ENCODE assay signal across 8 cellular contexts in the genomic region with DNA sequence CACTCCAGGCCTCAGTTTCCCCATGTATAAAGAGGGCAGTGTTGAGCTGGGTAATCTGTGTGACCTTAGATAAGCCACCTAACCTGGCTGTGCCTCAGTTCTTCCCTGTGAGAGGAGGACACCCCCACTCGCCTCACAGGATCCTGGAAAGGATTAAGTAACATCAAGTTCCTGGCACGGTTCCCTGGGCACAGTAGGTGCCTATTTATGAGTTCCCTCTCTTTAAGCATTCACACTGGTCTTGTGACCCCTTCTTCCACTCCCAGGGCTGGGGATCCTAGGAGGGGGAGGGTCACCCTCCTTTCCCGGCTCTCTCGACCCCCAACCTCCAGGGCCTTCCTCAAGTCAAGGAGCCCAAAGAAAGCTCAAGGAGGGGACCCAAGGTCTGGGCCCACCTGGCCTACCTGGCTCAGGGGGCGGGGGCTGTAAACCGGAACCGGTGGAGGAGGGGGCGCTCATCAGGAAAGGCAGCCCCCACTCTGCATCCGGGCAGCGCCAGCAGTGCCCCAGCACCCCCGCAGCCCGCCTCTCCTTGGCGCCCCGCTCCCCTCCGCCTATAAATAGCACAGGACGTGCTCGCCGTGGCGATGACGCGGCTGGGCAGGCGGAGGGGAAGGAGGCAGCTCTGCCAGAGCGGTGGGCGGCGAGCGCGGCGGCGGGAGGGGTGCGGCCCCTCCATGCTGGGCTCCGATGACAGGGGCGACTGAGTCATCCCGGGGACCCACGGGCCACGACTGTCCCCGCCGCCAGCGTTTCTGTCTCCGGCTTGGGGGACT. TPM values are rescaled to one million over a fixed set of nuclear protein-coding genes. Genes with fewer than 3 reads are reported as not detected.
A peak's percentile ranks its signal among the peaks of the same experiment; 100 is the strongest.
DNase-seq lines count a peak whose midpoint lies in the region; ATAC-seq lines count a peak whose summit lies in the region.

No MANE protein-coding gene starts in this region.

- peak overlapping the region; percentile 71 for H3K4me3 ChIP-seq in SK-N-MC
- H3K4me3 ChIP-seq in right cardiac atrium (ENCODE audit: low read length), result peak overlapping the region; percentile 6
- no peak overlapping the region for H3K4me3 ChIP-seq in aorta (ENCODE audit: low read length in 2 of 2)

- no peaks in the 10 kb centered on the region for H3K9me3 Mint-ChIP-seq in activated naive CD8-positive, alpha-beta T cell treated with anti-CD3 and anti-CD28 coated beads, Interleukin-2, amount 50 U/mL, for 24 hours

- H3K9ac ChIP-seq in ES-I3 (ENCODE audit: low read depth, low read length), result peak overlapping the region; percentile 37
- H3K9ac ChIP-seq in SK-N-MC (ENCODE audit: insufficient read length), result peak overlapping the region; percentile 33

- peaks cover 4% of the 10 kb centered on the region for H3K27me3 Mint-ChIP-seq in activated naive CD8-positive, alpha-beta T cell treated with anti-CD3 and anti-CD28 coated beads, Interleukin-2, amount 50 U/mL, for 24 hours

- H3K4me1 ChIP-seq in ES-I3 (ENCODE audit: insufficient read depth, low read length) (peaks cover 23% of the 10 kb centered on the region), right cardiac atrium (ENCODE audit: control insufficient read depth, insufficient read depth, low read length) (peaks cover 4% of the 10 kb centered on the region), aorta (ENCODE audit: control insufficient read depth in 1 of 2, insufficient read depth in 2 of 2, low read length in 2 of 2) (no peaks in the 10 kb centered on the region)

- H3K4me3 Mint-ChIP-seq in activated naive CD8-positive, alpha-beta T cell treated with anti-CD3 and anti-CD28 coated beads, Interleukin-2, amount 50 U/mL, for 24 hours, result peak overlapping the region; percentile 50

- H3K27ac ChIP-seq in SK-N-MC (peak overlapping the region; percentile 62), right cardiac atrium (ENCODE audit: low read length) (peak overlapping the region; percentile 32), aorta (ENCODE audit: low read depth in 1 of 2, low read length in 2 of 2) (peak overlapping the region in 1 of 2 donors; percentile 34)

- peak; percentile 81 for ATAC-seq in activated naive CD8-positive, alpha-beta T cell treated with anti-CD3 and anti-CD28 coated beads, Interleukin-2, amount 50 U/mL, for 24 hours
- ATAC-seq in right cardiac atrium (peak; percentile 58 to 78), aorta (ENCODE audit: low FRiP score) (peak; percentile 90), HG02759 (IDR thresholded peaks at IDR 0.05; ENCODE audit: unreplicated experiment) (no peak)

- H3K4me1 Mint-ChIP-seq in activated naive CD8-positive, alpha-beta T cell treated with anti-CD3 and anti-CD28 coated beads, Interleukin-2, amount 50 U/mL, for 24 hours, result peaks cover 41% of the 10 kb centered on the region

- intact Hi-C loops in right cardiac atrium (cut with DNase I) (loop anchor here in 2 of 4 donors (5.0 to 10.0 kb wide), 2 partner anchors 33 to 45 kb away; no protein-coding TSS in a partner anchor), aorta (cut with DNase I) (no loop called here)

- H3K27me3 ChIP-seq in right cardiac atrium (ENCODE audit: control insufficient read depth, insufficient read depth) (no peaks in the 10 kb centered on the region), aorta (ENCODE audit: control insufficient read depth in 1 of 2, insufficient read depth in 2 of 2, low read length in 1 of 2) (no peaks in the 10 kb centered on the region)

- no peaks in the 10 kb centered on the region for H3K36me3 ChIP-seq in ES-I3 (ENCODE audit: insufficient read depth, low read length)
- peaks cover 7% of the 10 kb centered on the region; the same call in 1 of the 2 replicates for H3K36me3 ChIP-seq in SK-N-MC (ENCODE audit: insufficient read depth, low read length)
- no peaks in the 10 kb centered on the region for H3K36me3 ChIP-seq in aorta (ENCODE audit: control insufficient read depth in 1 of 2, insufficient read depth in 2 of 2, low read length in 1 of 2)

- DNase-seq in SK-N-MC (ENCODE audit: low read depth, low spot score) (peak; percentile 63), right cardiac atrium (peak; percentile 83 to 88 (median 87)), retina (peak; percentile 67), aorta (peak; percentile 94 to 97), foreskin melanocyte (no peak)
- peak; percentile 83 for DNase-seq in activated naive CD8-positive, alpha-beta T cell treated with anti-CD3 and anti-CD28 coated beads, Interleukin-2, amount 50 U/mL, for 24 hours

- peak overlapping the region; percentile 31 for H3K27ac Mint-ChIP-seq in activated naive CD8-positive, alpha-beta T cell treated with anti-CD3 and anti-CD28 coated beads, Interleukin-2, amount 50 U/mL, for 24 hours

- no peaks in the 10 kb centered on the region for H3K9me3 ChIP-seq in ES-I3 (ENCODE audit: control insufficient read depth, insufficient read depth, low read length)
- no peaks in the 10 kb centered on the region for H3K9me3 ChIP-seq in SK-N-MC (ENCODE audit: low read depth, low read length)
- H3K9me3 ChIP-seq in right cardiac atrium (ENCODE audit: control insufficient read depth, low read length), result no peaks in the 10 kb centered on the region
- H3K9me3 ChIP-seq in aorta (ENCODE audit: control insufficient read depth, low read length), result no peaks in the 10 kb centered on the region

- WGBS in right cardiac atrium, result 1% methylated on average over 39 of the region's 39 CpGs
- WGBS in aorta, 2 donors, result 0 to 1% methylated on average over 39 of the region's 39 CpGs

- H3K36me3 Mint-ChIP-seq in activated naive CD8-positive, alpha-beta T cell treated with anti-CD3 and anti-CD28 coated beads, Interleukin-2, amount 50 U/mL, for 24 hours (ENCODE audit: low read depth), result peaks cover 7% of the 10 kb centered on the region

RNA-seq across cellular contexts. Expression of gene RPL19, which starts 9.4 kb away (rescaled TPM):
- 1,000 to 10,000 TPM; 1,060 to 1,177 (median 1,099) TPM for total RNA-seq in right cardiac atrium
- polyA plus RNA-seq in right cardiac atrium, result 1,781 TPM
- 1,000 to 10,000 TPM; 1,206 to 1,264 TPM for total RNA-seq in aorta
- polyA plus RNA-seq in aorta, result 1,000 to 10,000 TPM; 2,950 to 3,759 TPM

RNA-seq across cellular contexts. Expression of gene CACNB1, which starts 12.0 kb away (rescaled TPM):
- total RNA-seq in right cardiac atrium (10 to 100 TPM in 1 of 4 donors, 1 to 10 TPM in 3; 5.8 to 10.8 (median 8.0) TPM), aorta (10 to 100 TPM; 29.6 to 31.6 TPM)
- polyA plus RNA-seq in right cardiac atrium (6.4 TPM), aorta (10 to 100 TPM in 1 of 2 donors, 1 to 10 TPM in 1; 1.9 to 50.6 TPM)

RNA-seq across cellular contexts. Expression of gene STAC2, which starts 16.2 kb away (rescaled TPM):
- 1 to 10 TPM; 2.5 to 3.7 (median 3.1) TPM for total RNA-seq in right cardiac atrium
- 6.9 TPM for polyA plus RNA-seq in right cardiac atrium
- total RNA-seq in aorta, result 10 to 100 TPM; 29.2 to 53.3 TPM
- 1 to 10 TPM; 2.0 to 4.7 TPM for polyA plus RNA-seq in aorta

RNA-seq across cellular contexts. Expression of gene ARL5C, which starts 43.5 kb away (rescaled TPM):
- total RNA-seq in right cardiac atrium (not detected), aorta (under 1 TPM in 1 of 2 donors, not detected in 1; 0.54 TPM)
- polyA plus RNA-seq in right cardiac atrium (not detected), aorta (not detected)

RNA-seq across cellular contexts. Expression of gene PLXDC1, which starts 58.1 kb away (rescaled TPM):
- total RNA-seq in right cardiac atrium, result 10 to 100 TPM in 1 of 4 donors, 1 to 10 TPM in 3; 4.4 to 14.6 (median 5.8) TPM
- polyA plus RNA-seq in right cardiac atrium, result 13.0 TPM
- 10 to 100 TPM in 1 of 2 donors, 1 to 10 TPM in 1; 7.2 to 39.1 TPM for total RNA-seq in aorta
- polyA plus RNA-seq in aorta, result 1 to 10 TPM; 1.7 to 2.5 TPM

Comparison
In these comparisons a context has a peak if more than half of its experiments do, and no peak if none do; other contexts are left out.
1. H3K4me3 ChIP-seq: peak in SK-N-MC (single experiment) and right cardiac atrium (single experiment); none in aorta (0 of 2).
2. RNA of gene STAC2, which starts 16.2 kb away (total RNA-seq): 29.2 to 53.3 TPM in aorta; 2.5 to 3.7 TPM in right cardiac atrium; every median in the first group is over 4 times any median in the second.